Comparison of ENCODE assay signal across 10 cellular contexts in the genomic region with DNA sequence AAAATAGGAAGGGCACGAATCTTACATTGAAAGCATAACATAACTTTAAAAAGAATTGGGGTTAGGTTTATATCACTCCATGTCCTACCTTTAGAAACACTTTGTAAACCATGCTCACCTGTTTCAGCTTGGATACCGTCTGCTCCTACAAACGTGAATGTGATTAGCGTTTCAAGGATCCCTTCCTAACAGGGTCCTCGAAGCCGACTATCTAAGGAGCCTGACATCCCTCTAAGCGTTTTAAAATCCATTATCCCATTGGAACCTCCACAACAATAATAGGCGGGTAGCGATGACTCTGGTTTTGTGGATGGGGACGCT. TPM values are rescaled to one million over a fixed set of nuclear protein-coding genes. Genes with fewer than 3 reads are reported as not detected.
A peak's percentile ranks its signal among the peaks of the same experiment; 100 is the strongest.
DNase-seq lines count a peak whose midpoint lies in the region; ATAC-seq and TF ChIP-seq lines count a peak whose summit lies in the region.
"Had no signal": no experiment of that assay in that cellular context is flagged by ENCODE, and none has a peak within 500 bp of the region (broad histone marks: within the 10 kb centered on the region; RNA-seq: fewer than 3 reads in every experiment).

No MANE protein-coding gene starts in this region.

- H3K9me3 ChIP-seq in iPS-15b (ENCODE audit: control insufficient read depth, insufficient read depth, low read length): no peaks in the 10 kb centered on the region

- H2AFZ ChIP-seq in GM23338: peak overlapping the region; percentile 75

- H3K4me3 Mint-ChIP-seq in GM23338: peak overlapping the region; percentile 72
- H3K4me3 Mint-ChIP-seq in activated naive CD8-positive, alpha-beta T cell treated with anti-CD3 and anti-CD28 coated beads for 36 hours: no peak overlapping the region

- no peaks in the 10 kb centered on the region for H3K36me3 Mint-ChIP-seq in GM23338 (ENCODE audit: low read depth)
- H3K36me3 Mint-ChIP-seq in activated naive CD8-positive, alpha-beta T cell treated with anti-CD3 and anti-CD28 coated beads for 36 hours: no peaks in the 10 kb centered on the region

- H3K27ac Mint-ChIP-seq in GM23338: no peak overlapping the region
- no peak overlapping the region for H3K27ac Mint-ChIP-seq in activated naive CD8-positive, alpha-beta T cell treated with anti-CD3 and anti-CD28 coated beads for 36 hours

- H3K9me3 Mint-ChIP-seq in GM23338: 0 out of 3 replicates have a peak, but pooled peaks cover 3% of the 10 kb centered on the region
- H3K9me3 Mint-ChIP-seq in activated naive CD8-positive, alpha-beta T cell treated with anti-CD3 and anti-CD28 coated beads for 36 hours: no peaks in the 10 kb centered on the region

- DNase-seq in GM23338 (ENCODE audit: low spot score): peak; percentile 56
- no peak for DNase-seq in astrocyte of the cerebellum (ENCODE audit: low read depth)
- DNase-seq in skeletal muscle cell (ENCODE audit: low read depth): no peak
- no peak for DNase-seq in activated naive CD8-positive, alpha-beta T cell treated with anti-CD3 and anti-CD28 coated beads for 36 hours
- DNase-seq in SIG-M5 treated with dmso at 0.1 percent for 504 hours (lab: John Stamatoyannopoulos, UW; ENCODE audit: unreplicated experiment): no peak
- DNase-seq in T-helper 9 cell: no peak
- DNase-seq in amygdala (lab: John Stamatoyannopoulos, UW): no peak
- DNase-seq: effector CD8-positive, alpha-beta T cell had no signal

- TF ChIP-seq CTCF in GM23338 (conservative IDR thresholded peaks at IDR 0.05; ENCODE audit: low read depth in 2 of 2): no peak
- TF ChIP-seq CTCF in astrocyte of the cerebellum (IDR thresholded peaks at IDR 0.05; ENCODE audit: low read depth, low read length, missing control alignments): no peak

- H3K79me2 ChIP-seq in GM23338 (replicated peaks; ENCODE audit: insufficient read depth): no peaks in the 10 kb centered on the region

- H3K27ac ChIP-seq in GM23338 (ENCODE audit: low read depth): no peak overlapping the region

- H3K27me3 Mint-ChIP-seq in GM23338 (ENCODE audit: insufficient read depth, low read depth, poor library complexity): peaks cover 41% of the 10 kb centered on the region
- peaks cover 46% of the 10 kb centered on the region for H3K27me3 Mint-ChIP-seq in activated naive CD8-positive, alpha-beta T cell treated with anti-CD3 and anti-CD28 coated beads for 36 hours

- peak overlapping the region; percentile 70 for H3K4me3 ChIP-seq in GM23338
- peak overlapping the region; percentile 58 for H3K4me3 ChIP-seq in astrocyte of the cerebellum (ENCODE audit: low read depth, low read length)
- peak overlapping the region; percentile 80 for H3K4me3 ChIP-seq in iPS-15b (ENCODE audit: low read depth, low read length)
- H3K4me3 ChIP-seq in skeletal muscle cell (ENCODE audit: low read depth, low read length): peak overlapping the region; percentile 71

- H3K4me1 ChIP-seq in GM23338 (ENCODE audit: insufficient read depth): peaks cover 33% of the 10 kb centered on the region
- H3K4me1 ChIP-seq in iPS-15b (ENCODE audit: control insufficient read depth, insufficient read depth, low read length): peaks cover 9% of the 10 kb centered on the region

- H3F3A ChIP-seq in GM23338 (replicated peaks; ENCODE audit: low read depth): no peaks in the 10 kb centered on the region

- no peaks in the 10 kb centered on the region for H3K9me2 ChIP-seq in GM23338 (ENCODE audit: insufficient read depth)

- in situ Hi-C loops in astrocyte of the cerebellum (cut with HindIII; ENCODE audit: low sequenced_read_pairs): no loop called here

- peaks cover 28% of the 10 kb centered on the region for H3K4me1 Mint-ChIP-seq in GM23338
- H3K4me1 Mint-ChIP-seq in activated naive CD8-positive, alpha-beta T cell treated with anti-CD3 and anti-CD28 coated beads for 36 hours: peaks cover 2% of the 10 kb centered on the region

- H3K36me3 ChIP-seq in GM23338 (ENCODE audit: insufficient read depth) (no peaks in the 10 kb centered on the region), iPS-15b (ENCODE audit: control insufficient read depth, insufficient read depth, low read length) (no peaks in the 10 kb centered on the region)

- ATAC-seq in GM23338: peak; percentile 18
- ATAC-seq: Panc1 had no signal

- no peak overlapping the region for H3K9ac ChIP-seq in iPS-15b (ENCODE audit: low read depth, low read length)

- H4K20me1 ChIP-seq in GM23338 (replicated peaks; ENCODE audit: insufficient read depth): no peaks in the 10 kb centered on the region

- H3K4me2 ChIP-seq in GM23338: peak overlapping the region; percentile 82

- H3K27me3 ChIP-seq in GM23338 (ENCODE audit: insufficient read depth): peaks cover 55% of the 10 kb centered on the region
- peaks cover 52% of the 10 kb centered on the region for H3K27me3 ChIP-seq in iPS-15b (ENCODE audit: control insufficient read depth, insufficient read depth, low read length)

TF ChIP-seq in GM23338, 12 proteins besides CTCF, POLR2A, EP300 and RAD21:
- TF ChIP-seq EZH2 (IDR thresholded peaks at IDR 0.05; ENCODE audit: low read depth, unreplicated experiment) (peak; percentile 69), POLR2AphosphoS5 (IDR thresholded peaks at IDR 0.05; ENCODE audit: low read depth) (no peak)
TF ChIP-seq in GM23338: peak in this region for 1.

RNA-seq across cellular contexts. Expression of a gene that starts 1.0 kb away (rescaled TPM):
- 0.50 and 0.63 TPM in 2 replicates for total RNA-seq in GM23338 (2014; rRNA removed; shearing (Covaris generic))
- 0.17 and 0.18 TPM in 2 replicates for polyA plus RNA-seq in GM23338 (2016; fragmentation: Nextera tagmentation; extraction: Ambion mirVana)
- total RNA-seq in activated naive CD8-positive, alpha-beta T cell treated with anti-CD3 and anti-CD28 coated beads for 36 hours: not detected
